ENCODE assay signal across 25 cellular contexts in the genomic region with DNA sequence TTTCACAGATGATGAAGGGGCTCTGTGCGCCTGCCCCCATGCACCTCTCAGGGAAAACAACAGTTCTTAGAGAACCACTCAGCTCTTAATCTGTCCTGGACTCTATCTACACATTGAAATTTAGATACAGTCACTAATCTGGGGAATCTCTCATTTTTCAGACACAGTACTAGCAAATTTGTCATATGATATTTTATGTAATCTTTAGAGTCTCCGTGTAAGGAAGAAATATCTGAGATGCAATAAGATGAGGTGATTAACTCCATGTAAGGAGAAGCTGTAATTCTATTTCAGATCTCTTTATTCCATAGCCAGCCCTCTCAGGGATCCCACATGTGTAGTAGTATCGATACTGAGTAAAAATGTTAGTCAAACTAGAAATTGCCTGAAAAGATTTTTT.
"Had no signal": no experiment of that assay in that cellular context is flagged by ENCODE, and none has a peak within 500 bp of the region (broad histone marks: within the 10 kb centered on the region; RNA-seq: fewer than 3 reads in every experiment).

No MANE protein-coding gene starts in this region.

- H3K9me3 ChIP-seq: left ventricle myocardium inferior, ovary, right atrium auricular region, right lobe of liver, suprapubic skin, thoracic aorta, tibial artery, upper lobe of right lung had no signal

- H3K4me3 Mint-ChIP-seq: mesothelial cell of epicardium; naive B cell; natural killer cell; nephron progenitor cell; stimulated activated naive B cell treated with anti-CD40 and anti-IgM and Interleukin-4, amounts not matched to agents 10 μg/mL and 1 μg/mL and 100 μg/mL, for 72 hours; stimulated activated naive CD8-positive, alpha-beta T cell treated with anti-CD3 and anti-CD28 coated beads, Interleukin-15, Interleukin-2, amounts not matched to agents 100 ng/mL and 50 ng/mL, for 24 hours had no signal

- H3K27ac ChIP-seq: hepatocyte, left ventricle myocardium inferior, ovary, right atrium auricular region, right lobe of liver, suprapubic skin, thoracic aorta, tibial artery, upper lobe of right lung had no signal

- H3K36me3 ChIP-seq: left ventricle myocardium inferior, ovary, right atrium auricular region, right lobe of liver, suprapubic skin, thoracic aorta, tibial artery, upper lobe of right lung had no signal

- DNase-seq: islet precursor cell; left ventricle myocardium inferior; mesendoderm; naive B cell; natural killer cell; nephron progenitor cell; ovary; right lobe of liver; stimulated activated CD4-positive, alpha-beta T cell treated with anti-CD3 and anti-CD28 coated beads, Interleukin-1b, Interleukin-23, amount 100 ng/mL, for 48 hours; stimulated activated CD4-positive, alpha-beta T cell treated with anti-CD3 and anti-CD28 coated beads, Interleukin-2, amount 100 ng/mL, for 48 hours; stimulated activated CD4-positive, alpha-beta T cell treated with anti-CD3 and anti-CD28 coated beads, Interleukin-4, amount 100 ng/mL, for 4 hours; stimulated activated CD8-positive, alpha-beta memory T cell treated with anti-CD3 and anti-CD28 coated beads, Interleukin-4, amount 100 ng/mL, for 48 hours; stimulated activated naive B cell treated with anti-CD40 and anti-IgM and Interleukin-4, amounts not matched to agents 10 μg/mL and 1 μg/mL and 100 μg/mL, for 72 hours; tibial artery; trophoblast cell; upper lobe of right lung had no signal

- H3K36me3 Mint-ChIP-seq: mesothelial cell of epicardium; naive B cell; natural killer cell; stimulated activated naive B cell treated with anti-CD40 and anti-IgM and Interleukin-4, amounts not matched to agents 10 μg/mL and 1 μg/mL and 100 μg/mL, for 72 hours had no signal

- H3K79me2 ChIP-seq: hepatocyte had no signal

- H3K4me1 ChIP-seq: left ventricle myocardium inferior, right atrium auricular region, right lobe of liver, suprapubic skin, tibial artery, upper lobe of right lung had no signal

- H3K27ac Mint-ChIP-seq: mesothelial cell of epicardium; naive B cell; natural killer cell; nephron progenitor cell; progenitor cell of endocrine pancreas; stimulated activated naive B cell treated with anti-CD40 and anti-IgM and Interleukin-4, amounts not matched to agents 10 μg/mL and 1 μg/mL and 100 μg/mL, for 72 hours; stimulated activated naive CD8-positive, alpha-beta T cell treated with anti-CD3 and anti-CD28 coated beads, Interleukin-15, Interleukin-2, amounts not matched to agents 100 ng/mL and 50 ng/mL, for 24 hours had no signal

- H3K4me3 ChIP-seq: hepatocyte, left ventricle myocardium inferior, lung, ovary, right atrium auricular region, right lobe of liver, smooth muscle cell, suprapubic skin, thoracic aorta, tibial artery, upper lobe of right lung had no signal

- H3K4me2 ChIP-seq: hepatocyte, smooth muscle cell had no signal

- H3K9me3 Mint-ChIP-seq: mesothelial cell of epicardium; naive B cell; natural killer cell; nephron progenitor cell; stimulated activated naive B cell treated with anti-CD40 and anti-IgM and Interleukin-4, amounts not matched to agents 10 μg/mL and 1 μg/mL and 100 μg/mL, for 72 hours; stimulated activated naive CD8-positive, alpha-beta T cell treated with anti-CD3 and anti-CD28 coated beads, Interleukin-15, Interleukin-2, amounts not matched to agents 100 ng/mL and 50 ng/mL, for 24 hours had no signal

- H3K4me1 Mint-ChIP-seq: mesothelial cell of epicardium; naive B cell; natural killer cell; nephron progenitor cell; stimulated activated naive B cell treated with anti-CD40 and anti-IgM and Interleukin-4, amounts not matched to agents 10 μg/mL and 1 μg/mL and 100 μg/mL, for 72 hours had no signal

- H3K27me3 Mint-ChIP-seq: progenitor cell of endocrine pancreas had no signal

- ATAC-seq: natural killer cell; right lobe of liver; stimulated activated naive B cell treated with anti-CD40 and anti-IgM and Interleukin-4, amounts not matched to agents 10 μg/mL and 1 μg/mL and 100 μg/mL, for 72 hours; upper lobe of right lung had no signal

- H3K27me3 ChIP-seq: hepatocyte, ovary, right atrium auricular region, right lobe of liver, suprapubic skin, tibial artery, upper lobe of right lung had no signal

- H2AFZ ChIP-seq: hepatocyte had no signal
